In genomic region chr9:80292231-80292630, GRCh38 we compare ENCODE assay signal across 5 cellular contexts.
"Had no signal": no experiment of that assay in that cellular context is flagged by ENCODE, and none has a peak within 500 bp of the region (broad histone marks: within the 10 kb centered on the region; RNA-seq: fewer than 3 reads in every experiment).

No MANE protein-coding gene starts in this region.

- ATAC-seq: GM23338, HepG2 had no signal

- H2AFZ ChIP-seq: GM23338 had no signal

- H3K27ac ChIP-seq: HL-60 had no signal

- H3K4me2 ChIP-seq: GM23338 had no signal

- DNase-seq: H9, HCEC 1CT had no signal

- H3K4me3 ChIP-seq: GM23338 had no signal
